In the genomic region with DNA sequence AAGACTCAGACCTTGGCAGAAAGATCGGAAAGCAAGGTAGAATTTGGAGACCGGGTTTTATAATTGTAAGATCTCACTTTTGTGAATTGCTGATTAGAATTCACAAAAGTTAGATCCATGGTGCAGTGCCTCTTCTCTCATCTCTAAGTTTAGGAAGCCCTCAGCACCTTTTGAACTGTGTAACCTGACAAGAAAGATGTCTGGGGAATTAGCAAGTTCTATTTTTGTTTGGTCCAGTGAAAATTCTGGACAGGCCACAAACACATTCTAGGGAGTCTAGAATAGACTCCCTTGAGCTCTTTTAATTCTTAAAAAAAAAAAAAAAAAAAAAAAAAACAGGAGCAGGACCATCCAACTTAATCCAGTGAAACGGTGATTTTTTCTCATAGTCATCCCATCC, we compare ENCODE assay signal across 25 cellular contexts.
"Had no signal": no experiment of that assay in that cellular context is flagged by ENCODE, and none has a peak within 500 bp of the region (broad histone marks: within the 10 kb centered on the region; RNA-seq: fewer than 3 reads in every experiment).

No MANE protein-coding gene starts in this region.

- H3K4me3 Mint-ChIP-seq: activated B cell treated with CpG ODN at 0.5 μM for 24 hours; activated CD4-positive, alpha-beta T cell treated with anti-CD3 and anti-CD28 coated beads for 36 hours; activated naive CD8-positive, alpha-beta T cell; activated T-cell treated with anti-CD3 and anti-CD28 coated beads, Interleukin-2, amount 50 U/mL, for 24 hours; central memory CD8-positive, alpha-beta T cell; stimulated activated memory B cell treated with anti-CD40 and anti-IgM and Interleukin-4, amounts not matched to agents 10 μg/mL and 1 μg/mL and 100 μg/mL, for 72 hours; T-helper 1 cell treated with Interleukin-12 subunit alpha and Interleukin-12 subunit beta and Interleukin-4 antibody, amounts not matched to agents 30 μg/mL and 1 μg/mL, for 36 hours had no signal

- H3K4me1 Mint-ChIP-seq: activated CD4-positive, alpha-beta T cell treated with anti-CD3 and anti-CD28 coated beads for 36 hours; central memory CD8-positive, alpha-beta T cell; stimulated activated memory B cell treated with anti-CD40 and anti-IgM and Interleukin-4, amounts not matched to agents 10 μg/mL and 1 μg/mL and 100 μg/mL, for 72 hours had no signal

- H3K36me3 Mint-ChIP-seq: activated naive CD8-positive, alpha-beta T cell; stimulated activated memory B cell treated with anti-CD40 and anti-IgM and Interleukin-4, amounts not matched to agents 10 μg/mL and 1 μg/mL and 100 μg/mL, for 72 hours had no signal

- H3K4me1 ChIP-seq: adrenal gland, ascending aorta, transverse colon had no signal

- H3K36me3 ChIP-seq: adrenal gland, ascending aorta, right lobe of liver, stomach, transverse colon, vagina had no signal

- H3K27ac ChIP-seq: adrenal gland, ascending aorta, epithelial cell of prostate, right lobe of liver, stomach, transverse colon, vagina had no signal

- H3K27ac Mint-ChIP-seq: activated B cell treated with CpG ODN at 0.5 μM for 24 hours; activated CD4-positive, alpha-beta T cell treated with anti-CD3 and anti-CD28 coated beads for 36 hours; activated naive CD8-positive, alpha-beta T cell; activated T-cell treated with anti-CD3 and anti-CD28 coated beads, Interleukin-2, amount 50 U/mL, for 24 hours; activated T-helper 2 cell treated with anti-CD3 and anti-CD28 coated beads, Interferon-gamma antibody, Interleukin-2, Interleukin-4, amounts not matched to agents 10 μg/mL and 5 μg/mL and 100 μg/mL, durations not matched to agents 14 hours and 24 hours and 36 hours; stimulated activated memory B cell treated with anti-CD40 and anti-IgM and Interleukin-4, amounts not matched to agents 10 μg/mL and 1 μg/mL and 100 μg/mL, for 72 hours; T-helper 1 cell treated with Interleukin-12 subunit alpha and Interleukin-12 subunit beta and Interleukin-4 antibody, amounts not matched to agents 30 μg/mL and 1 μg/mL, for 36 hours had no signal

- H3K9me3 ChIP-seq: adrenal gland, ascending aorta, right lobe of liver, stomach, transverse colon, vagina had no signal

- H3K9me3 Mint-ChIP-seq: activated B cell treated with CpG ODN at 0.5 μM for 24 hours; activated T-cell treated with anti-CD3 and anti-CD28 coated beads, Interleukin-2, amount 50 U/mL, for 24 hours; activated T-helper 2 cell treated with anti-CD3 and anti-CD28 coated beads, Interferon-gamma antibody, Interleukin-2, Interleukin-4, amounts not matched to agents 10 μg/mL and 5 μg/mL and 100 μg/mL, durations not matched to agents 14 hours and 24 hours and 36 hours; central memory CD8-positive, alpha-beta T cell; stimulated activated memory B cell treated with anti-CD40 and anti-IgM and Interleukin-4, amounts not matched to agents 10 μg/mL and 1 μg/mL and 100 μg/mL, for 72 hours; T-helper 1 cell treated with Interleukin-12 subunit alpha and Interleukin-12 subunit beta and Interleukin-4 antibody, amounts not matched to agents 30 μg/mL and 1 μg/mL, for 36 hours had no signal

- H3K4me3 ChIP-seq: adrenal gland, ascending aorta, lung, right lobe of liver, stomach, transverse colon, vagina had no signal

- DNase-seq: activated B cell treated with CpG ODN at 0.5 μM for 24 hours; activated CD4-positive, alpha-beta T cell treated with anti-CD3 and anti-CD28 coated beads for 36 hours; activated CD4-positive, alpha-beta T cell treated with anti-CD3 and anti-CD28 coated beads, Interleukin-2, amount 50 U/mL, for 4 hours; activated CD8-positive, alpha-beta memory T cell treated with anti-CD3 and anti-CD28 coated beads for 24 hours; activated CD8-positive, alpha-beta memory T cell treated with anti-CD3 and anti-CD28 coated beads, Interleukin-2, amount 50 U/mL, for 4 hours; activated naive CD4-positive, alpha-beta T cell; activated T-cell treated with anti-CD3 and anti-CD28 coated beads, Interleukin-2, amount 50 U/mL, for 24 hours; adrenal gland; kidney; occipital lobe; right lobe of liver; small intestine; stimulated activated CD4-positive, alpha-beta T cell treated with anti-CD3 and anti-CD28 coated beads, Interleukin-15, amount 100 ng/mL, for 24 hours; stomach; T1000; transverse colon had no signal

- H3K27me3 ChIP-seq: adrenal gland, ascending aorta, right lobe of liver, transverse colon, vagina had no signal

- ATAC-seq: activated CD4-positive, alpha-beta T cell treated with anti-CD3 and anti-CD28 coated beads for 36 hours; right lobe of liver; stimulated activated memory B cell treated with anti-CD40 and anti-IgM and Interleukin-4, amounts not matched to agents 10 μg/mL and 1 μg/mL and 100 μg/mL, for 72 hours had no signal
